ENCODE assay signal across 20 cellular contexts in the genomic region with DNA sequence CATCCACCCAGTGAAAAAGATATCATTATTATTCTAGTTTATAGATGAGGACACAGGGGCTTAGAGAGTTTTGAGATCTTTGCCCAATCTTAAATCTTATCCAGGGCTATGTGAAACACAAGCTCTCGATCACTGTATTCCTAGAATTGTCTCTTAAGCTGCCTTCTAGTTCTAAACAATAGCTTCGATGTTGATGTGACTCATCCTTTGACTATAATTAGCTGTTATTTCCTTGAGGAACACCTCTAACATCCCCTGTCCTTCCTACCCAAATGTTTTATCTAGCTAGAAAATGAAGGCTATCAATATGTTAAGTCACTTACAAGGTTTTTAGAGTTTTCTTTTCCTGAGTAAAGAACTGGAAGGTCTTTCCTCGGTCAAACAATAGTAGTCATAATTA.
"Had no signal": no experiment of that assay in that cellular context is flagged by ENCODE, and none has a peak within 500 bp of the region (broad histone marks: within the 10 kb centered on the region; RNA-seq: fewer than 3 reads in every experiment).

No MANE protein-coding gene starts in this region.

- H3K36me3 ChIP-seq: lower lobe of right lung, stomach, upper lobe of right lung had no signal

- ATAC-seq: lower lobe of right lung; mucosa of descending colon; sciatic nerve; stimulated activated memory B cell treated with anti-CD40 and anti-IgM and Interleukin-4, amounts not matched to agents 10 μg/mL and 1 μg/mL and 100 μg/mL, for 72 hours; T-helper 17 cell; upper lobe of right lung had no signal

- H3K27me3 ChIP-seq: stomach, upper lobe of right lung had no signal

- H3K27ac ChIP-seq: lower lobe of right lung, stomach, upper lobe of right lung had no signal

- H3K9me3 ChIP-seq: lower lobe of right lung, upper lobe of right lung had no signal

- H3K4me1 ChIP-seq: lower lobe of right lung had no signal

- DNase-seq: activated CD4-positive, alpha-beta memory T cell treated with anti-CD3 and anti-CD28 coated beads for 36 hours; activated CD4-positive, alpha-beta T cell treated with anti-CD3 and anti-CD28 coated beads for 48 hours; activated naive CD4-positive, alpha-beta T cell treated with Interleukin-2 at 50 U/mL for 16 hours; activated naive CD8-positive, alpha-beta T cell treated with anti-CD3 and anti-CD28 coated beads for 36 hours; activated T-cell treated with anti-CD3 and anti-CD28 coated beads, Interleukin-2, amount 50 U/mL, for 48 hours; amniotic stem cell; effector CD8-positive, alpha-beta T cell; foreskin melanocyte; kidney; lower lobe of right lung; mesendoderm; mucosa of descending colon; nephron progenitor cell; small intestine; stimulated activated CD4-positive, alpha-beta T cell treated with anti-CD3 and anti-CD28 coated beads, Interleukin-15, amount 100 ng/mL, for 24 hours; stomach; T-helper 17 cell; upper lobe of right lung had no signal

- H3K4me3 ChIP-seq: lower lobe of right lung, mucosa of descending colon, stomach, upper lobe of right lung had no signal
